ENCODE assay signal across 25 cellular contexts in genomic region chr5:175878021-175878420, GRCh38. TPM values are rescaled to one million over a fixed set of nuclear protein-coding genes. Genes with fewer than 3 reads are reported as not detected.
"Had no signal": no experiment of that assay in that cellular context is flagged by ENCODE, and none has a peak within 500 bp of the region (broad histone marks: within the 10 kb centered on the region; RNA-seq: fewer than 3 reads in every experiment).

No MANE protein-coding gene starts in this region.

- FAIRE-seq: K562, RCC 7860 had no signal

- H3K9me3 ChIP-seq: SJSA1 had no signal

- H3K4me3 ChIP-seq: SJSA1, SK-N-MC had no signal

- H3K36me3 ChIP-seq: SJSA1 had no signal

- H3K4me2 ChIP-seq: KMS-11 had no signal

- H3K36me3 Mint-ChIP-seq: IgD-negative memory B cell had no signal

- H3K27ac ChIP-seq: KMS-11, SJSA1, SK-N-MC had no signal

- H3K27ac Mint-ChIP-seq: IgD-negative memory B cell had no signal

- H3K4me3 Mint-ChIP-seq: IgD-negative memory B cell had no signal

- H3K4me1 ChIP-seq: SJSA1 had no signal

- DNase-seq: Kasumi-1, MM.1S, NCI-H1092 treated with DMSO at 0.1 percent for 48 hours, NCI-H1436, NCI-H187, NCI-H2029, NCI-H2081 treated with DMSO at 0.1 percent for 48 hours, NCI-H2171, NCI-H226, NCI-H446, NCI-H510A, NCI-H524 treated with DMSO at 0.1 percent for 48 hours, NCI-H69, NCI-H774, Right ventricle myocardium superior, RPMI8226, SIG-M5 had no signal

RNA-seq across cellular contexts. Expression of gene CPLX2, which starts 6.6 kb away (rescaled TPM):
- total RNA-seq: HT-29, K562, M059J, Right ventricle myocardium superior, SJSA1 had no signal
- polyA plus RNA-seq: IgD-negative memory B cell, K562 had no signal
